In the genomic region with DNA sequence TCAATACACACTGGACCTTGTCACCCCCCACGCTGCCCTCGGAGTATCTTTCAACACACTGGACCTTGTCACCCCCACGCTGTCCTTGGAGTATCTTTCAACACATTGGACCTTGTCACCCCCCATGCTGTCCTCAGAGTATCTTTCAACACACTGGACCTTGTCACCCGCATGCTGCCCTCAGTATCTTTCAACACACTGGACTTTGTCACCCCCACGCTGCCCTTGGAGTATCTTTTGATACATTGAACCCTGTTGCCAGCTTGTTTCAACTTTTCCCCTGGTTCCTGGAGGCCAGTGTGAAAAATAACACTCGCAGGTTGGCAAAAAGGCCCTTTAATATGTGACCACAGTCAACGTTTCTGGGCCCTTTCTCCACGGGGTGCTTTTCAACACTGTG, we compare ENCODE assay signal across 19 cellular contexts.
DNase-seq lines count a peak whose midpoint lies in the region; ATAC-seq, FAIRE-seq and TF ChIP-seq lines count a peak whose summit lies in the region.
"Had no signal": no experiment of that assay in that cellular context is flagged by ENCODE, and none has a peak within 500 bp of the region (broad histone marks: within the 10 kb centered on the region; RNA-seq: fewer than 3 reads in every experiment).

No MANE protein-coding gene starts in this region.

- H3K36me3 Mint-ChIP-seq in endothelial cell (ENCODE audit: low read depth, unreplicated experiment) (peaks cover 11% of the 10 kb centered on the region), neural progenitor cell (peaks cover 1% of the 10 kb centered on the region), immature natural killer cell (no peaks in the 10 kb centered on the region)
- H3K36me3 Mint-ChIP-seq: CD8-positive, alpha-beta memory T cell had no signal

- no peaks in the 10 kb centered on the region for H3K36me3 ChIP-seq in HepG2 (replicated peaks in 1 of 2; ENCODE audit: control insufficient read depth in 1 of 2, insufficient read depth in 2 of 2, low read length in 2 of 2)
- H3K36me3 ChIP-seq in neural progenitor cell, result no peaks in the 10 kb centered on the region
- no peaks in the 10 kb centered on the region for H3K36me3 ChIP-seq in spleen
- H3K36me3 ChIP-seq: BLaER1, HAP-1 had no signal

- TF ChIP-seq RAD21 in HepG2 (CRISPR knock-in tag; IDR thresholded peaks at IDR 0.05), result no peak

- ATAC-seq in HepG2, result no peak
- no peak for ATAC-seq in esophagus mucosa

- WGBS in HepG2 (ENCODE audit: low lambda C conversion rate), result 3% methylated on average over 8 of the region's 8 CpGs
- 72 to 82% (median 75%) methylated on average over 8 of the region's 8 CpGs for WGBS in spleen, 5 donors

- H3K4me2 ChIP-seq in HepG2 (ENCODE audit: low read depth, low read length) (no peak overlapping the region), neural progenitor cell (no peak overlapping the region)
- H3K4me2 ChIP-seq: BLaER1 had no signal

- H3K27ac Mint-ChIP-seq in endothelial cell (ENCODE audit: unreplicated experiment) (no peak overlapping the region), neural progenitor cell (no peak overlapping the region), immature natural killer cell (no peak overlapping the region)
- H3K27ac Mint-ChIP-seq: B cell; CD4-positive, alpha-beta T cell; HFFc6 had no signal

- H3F3A ChIP-seq in neural progenitor cell (ENCODE audit: low read depth), result no peaks in the 10 kb centered on the region

- no peaks in the 10 kb centered on the region for H3K79me2 ChIP-seq in HepG2 (ENCODE audit: insufficient read depth, low read length)
- H3K79me2 ChIP-seq in neural progenitor cell (ENCODE audit: low read depth), result no peaks in the 10 kb centered on the region

- DNase-seq in endothelial cell (ENCODE audit: low spot score) (no peak), HepG2 (ENCODE audit: low spot score) (no peak), neural progenitor cell (ENCODE audit: low spot score) (no peak), spleen (peak; percentile 29), immature natural killer cell (no peak), inferior parietal cortex (ENCODE audit: extremely low spot score) (no peak), D721Med (ENCODE audit: insufficient read length, low spot score) (no peak)
- DNase-seq: CD4-positive, alpha-beta T cell; CD8-positive, alpha-beta memory T cell; DMS53; DMS79 treated with DMSO at 0.1 percent for 48 hours; GF-D8; GOT3; HFFc6 had no signal

- CTCF ChIA-PET in HepG2 (lab: Yijun Ruan, JAX; ENCODE audit: low intra/inter-chr PET ratio, low total read pairs), result no interaction called here

- H3K4me3 ChIP-seq in HepG2 (replicated peaks in 1 of 3; ENCODE audit: insufficient read depth in 1 of 3, low read depth in 2 of 3, low read length in 3 of 3) (no peak overlapping the region), neural progenitor cell (no peak overlapping the region), spleen (no peak overlapping the region)
- H3K4me3 ChIP-seq: BLaER1, HAP-1 had no signal

- TF ChIP-seq EP300 in HepG2 (IDR thresholded peaks at IDR 0.05; ENCODE audit: low read depth in 2 of 2, low read length in 2 of 2) (no peak), HepG2 (CRISPR knock-in tag; IDR thresholded peaks at IDR 0.05; ENCODE audit: borderline replicate concordance) (no peak)

- no peaks in the 10 kb centered on the region for H4K20me1 ChIP-seq in HepG2 (ENCODE audit: insufficient read depth, low read length)
- no peaks in the 10 kb centered on the region for H4K20me1 ChIP-seq in neural progenitor cell (ENCODE audit: low read depth)
- H4K20me1 ChIP-seq: BLaER1 had no signal

- no peak for FAIRE-seq in HepG2 (lab: Jason Lieb, UNC)
- FAIRE-seq in D721Med (lab: Jason Lieb, UNC), result no peak

- POLR2A ChIA-PET in HepG2 (lab: Yijun Ruan, JAX), result no interaction called here

- no peak for TF ChIP-seq CTCF in endothelial cell (IDR thresholded peaks at IDR 0.05; ENCODE audit: unreplicated experiment)
- TF ChIP-seq CTCF in HepG2 (CRISPR knock-in tag; IDR thresholded peaks at IDR 0.05), result no peak
- no peak for TF ChIP-seq CTCF in neural progenitor cell (IDR thresholded peaks at IDR 0.05)
- TF ChIP-seq CTCF in spleen (IDR thresholded peaks at IDR 0.05 in 8 of 11, conservative IDR thresholded peaks at IDR 0.05 in 3 of 11), result no peak
- no peak for TF ChIP-seq CTCF in D721Med (IDR thresholded peaks at IDR 0.05; ENCODE audit: insufficient read depth, missing control alignments)

- BruUV-seq in HepG2 (replicated peaks; lab: Mats Ljungman, UMichigan), result no TSS peak

- in situ Hi-C loops in HepG2 (cut with HindIII; ENCODE audit: extremely low pct_ligation_motif_present, low pct_unique_long_range_greater_than_20kb), result no loop called here

- TF ChIP-seq POLR2A in HepG2 (IDR thresholded peaks at IDR 0.05; ENCODE audit: insufficient read depth in 1 of 2, low read depth in 2 of 2, low read length in 2 of 2) (no peak), spleen (IDR thresholded peaks at IDR 0.05) (no peak)

- H2AFZ ChIP-seq in HepG2 (ENCODE audit: low read length) (no peak overlapping the region), neural progenitor cell (replicated peaks) (no peak overlapping the region)

- H3K27ac ChIP-seq in HepG2 (ENCODE audit: extremely low read length, insufficient read depth, low read length) (no peak overlapping the region), neural progenitor cell (no peak overlapping the region), spleen (no peak overlapping the region)
- H3K27ac ChIP-seq: BLaER1, C4-2B had no signal

- peaks cover 33% of the 10 kb centered on the region for H3K9me3 ChIP-seq in HepG2 (ENCODE audit: low read length)
- no peaks in the 10 kb centered on the region for H3K9me3 ChIP-seq in neural progenitor cell (ENCODE audit: low read depth)
- peaks cover 0 to 20% (median 10%) of the 10 kb centered on the region in 8 donors for H3K9me3 ChIP-seq in spleen
- H3K9me3 ChIP-seq: HAP-1 had no signal

- H3K27me3 Mint-ChIP-seq in endothelial cell (ENCODE audit: unreplicated experiment), result peaks cover 7% of the 10 kb centered on the region
- peaks cover 15% of the 10 kb centered on the region for H3K27me3 Mint-ChIP-seq in neural progenitor cell (ENCODE audit: insufficient read depth, low read depth)
- peaks cover 8 to 12% (median 10%) of the 10 kb centered on the region in 3 donors for H3K27me3 Mint-ChIP-seq in immature natural killer cell (ENCODE audit: low read depth in 3 of 3)

- no peaks in the 10 kb centered on the region for H3K4me1 ChIP-seq in HepG2 (ENCODE audit: insufficient read depth, low read length)
- H3K4me1 ChIP-seq in neural progenitor cell, result no peaks in the 10 kb centered on the region
- H3K4me1 ChIP-seq in spleen, result no peaks in the 10 kb centered on the region
- H3K4me1 ChIP-seq: HAP-1 had no signal

- peak overlapping the region; percentile 60 for H3K4me3 Mint-ChIP-seq in endothelial cell (ENCODE audit: unreplicated experiment)
- peak overlapping the region; percentile 44 for H3K4me3 Mint-ChIP-seq in neural progenitor cell
- no peak overlapping the region for H3K4me3 Mint-ChIP-seq in immature natural killer cell
- H3K4me3 Mint-ChIP-seq: B cell; CD4-positive, alpha-beta T cell; CD8-positive, alpha-beta memory T cell; HFFc6 had no signal

- intact Hi-C loops in HepG2 (cut with micrococcal nuclease; ENCODE audit: unreplicated experiment) (no loop called here), spleen (cut with DNase I; ENCODE audit: low total_unique reads) (no loop called here)

- H3K4me1 Mint-ChIP-seq in endothelial cell (ENCODE audit: unreplicated experiment) (peaks cover 15% of the 10 kb centered on the region), neural progenitor cell (peaks cover 7% of the 10 kb centered on the region), immature natural killer cell (no peaks in the 10 kb centered on the region)
- H3K4me1 Mint-ChIP-seq: B cell; CD8-positive, alpha-beta memory T cell had no signal

- H3K9ac ChIP-seq in HepG2 (ENCODE audit: insufficient read depth, low read depth, low read length) (no peak overlapping the region), neural progenitor cell (no peak overlapping the region)
- H3K9ac ChIP-seq: BLaER1 had no signal

- H3K27me3 ChIP-seq in HepG2 (ENCODE audit: control insufficient read depth in 1 of 2, insufficient read depth in 2 of 2, low read length in 2 of 2) (peaks cover 2 to 6% of the 10 kb centered on the region in 2 experiments; a peak in 2 of 5 replicates), neural progenitor cell (no peaks in the 10 kb centered on the region), spleen (replicated peaks in 1 of 7) (peaks cover 0 to 23% (median 0%) of the 10 kb centered on the region in 7 donors)
- H3K27me3 ChIP-seq: BLaER1 had no signal

- H3K9me3 Mint-ChIP-seq in endothelial cell (ENCODE audit: unreplicated experiment) (peaks cover 12% of the 10 kb centered on the region), neural progenitor cell (peaks cover 18% of the 10 kb centered on the region), immature natural killer cell (peaks cover 0 to under 1% (median 0%) of the 10 kb centered on the region in 6 donors)
- H3K9me3 Mint-ChIP-seq: CD4-positive, alpha-beta T cell had no signal

TF ChIP-seq in HepG2, 621 proteins besides CTCF, POLR2A, EP300 and RAD21:
- TF ChIP-seq POLR2G (IDR thresholded peaks at IDR 0.05; ENCODE audit: low read depth, low read length), result no peak
- peak; percentile 50; the same call in 1 of the 2 replicates for TF ChIP-seq NCOR1 (IDR thresholded peaks at IDR 0.05; ENCODE audit: borderline replicate concordance, low read length)
- TF ChIP-seq HNF4A (CRISPR knock-in tag; IDR thresholded peaks at IDR 0.05), result 0 out of 2 replicates have a peak, but pooled peaks have one; percentile 12

Comparison
In these comparisons a context has a peak if more than half of its experiments do, and no peak if none do; other contexts are left out.
1. H3K4me3 Mint-ChIP-seq: peak in endothelial cell (single experiment) and neural progenitor cell (single experiment); none in immature natural killer cell (0 of 5).